Comparison of ENCODE assay signal across 8 cellular contexts in the genomic region with DNA sequence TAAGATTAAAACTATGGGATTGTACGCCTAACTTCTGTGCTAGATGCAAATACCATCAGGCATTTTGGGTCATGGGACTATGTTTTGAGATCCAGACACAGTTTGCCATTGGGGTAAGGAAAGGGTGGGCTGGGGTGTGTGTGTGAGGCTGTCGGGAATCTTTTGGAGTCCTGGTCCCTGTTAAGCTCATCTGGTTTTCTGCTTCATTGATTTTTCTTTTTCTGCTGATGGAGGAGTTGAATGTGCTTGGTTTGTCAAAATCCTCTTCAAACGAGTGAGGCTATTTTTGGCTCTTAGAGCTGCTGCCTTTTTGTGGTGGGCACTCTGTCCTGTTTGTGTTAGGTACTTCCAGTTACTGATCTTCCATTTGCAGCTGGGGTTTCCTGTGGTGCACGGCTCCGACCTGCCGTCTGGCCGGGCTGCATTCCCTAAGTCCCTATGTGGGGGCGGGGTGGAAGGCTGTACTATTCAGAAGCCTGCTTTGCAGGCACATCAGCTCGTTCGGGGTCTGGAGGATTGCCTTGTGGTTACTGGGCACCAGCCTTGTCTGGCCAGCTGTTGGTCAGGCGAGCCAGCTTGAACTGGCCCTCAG. TPM values are rescaled to one million over a fixed set of nuclear protein-coding genes. Genes with fewer than 3 reads are reported as not detected.
DNase-seq lines count a peak whose midpoint lies in the region; ATAC-seq, FAIRE-seq and TF ChIP-seq lines count a peak whose summit lies in the region.

No MANE protein-coding gene starts in this region.

- no peaks in the 10 kb centered on the region for H3K27me3 ChIP-seq in ACC112 (ENCODE audit: insufficient read depth, low read length)
- no peaks in the 10 kb centered on the region for H3K27me3 ChIP-seq in GM06990 (replicated peaks; ENCODE audit: control insufficient read depth, insufficient read depth, low read length)
- H3K27me3 ChIP-seq in Panc1 (ENCODE audit: control insufficient read depth, insufficient read depth, low read length), result no peaks in the 10 kb centered on the region
- H3K27me3 ChIP-seq in duodenal mucosa (ENCODE audit: control insufficient read depth in 1 of 2, insufficient read depth in 2 of 2, low read length in 2 of 2), result no peaks in the 10 kb centered on the region
- no peaks in the 10 kb centered on the region for H3K27me3 ChIP-seq in lung (ENCODE audit: control insufficient read depth, insufficient read depth)
- no peaks in the 10 kb centered on the region for H3K27me3 ChIP-seq in thyroid gland

- H3K9me3 ChIP-seq in Panc1 (ENCODE audit: control insufficient read depth, insufficient read depth, low read depth, low read length), result no peaks in the 10 kb centered on the region
- H3K9me3 ChIP-seq in duodenal mucosa (ENCODE audit: control insufficient read depth in 1 of 2, low read length in 2 of 2), result no peaks in the 10 kb centered on the region
- peaks cover 0 to 2% of the 10 kb centered on the region in 2 donors for H3K9me3 ChIP-seq in lung (ENCODE audit: control insufficient read depth in 2 of 2, insufficient read depth in 1 of 2, low read length in 1 of 2)
- H3K9me3 ChIP-seq in thyroid gland, result no peaks in the 10 kb centered on the region

- no peak for TF ChIP-seq CTCF in GM06990 (IDR thresholded peaks at IDR 0.05; ENCODE audit: insufficient read depth, low read length, poor library complexity, severe bottlenecking)
- no peak for TF ChIP-seq CTCF in Panc1 (IDR thresholded peaks at IDR 0.05)
- TF ChIP-seq CTCF in lung (IDR thresholded peaks at IDR 0.05; ENCODE audit: control extremely low read depth, extremely low read depth), result no peak
- no peak for TF ChIP-seq CTCF in thyroid gland (IDR thresholded peaks at IDR 0.05)

- H3K4me3 ChIP-seq in ACC112 (ENCODE audit: low read depth, low read length) (peak overlapping the region; percentile 81), GM06990 (replicated peaks; ENCODE audit: low read depth, low read length) (peak overlapping the region; percentile 84), Panc1 (ENCODE audit: low read depth in 2 of 2, low read length in 2 of 2) (peak overlapping the region; percentile 50 to 52), duodenal mucosa (ENCODE audit: low read depth in 1 of 2, low read length in 2 of 2) (peak overlapping the region; percentile 69 to 72), lung (peak overlapping the region; percentile 70), thyroid gland (replicated peaks in 1 of 3) (peak overlapping the region in 2 of 3 donors; percentile 6 to 69)

- peak in 1 of 2 donors; percentile 10 for TF ChIP-seq POLR2A in thyroid gland (IDR thresholded peaks at IDR 0.05)

- peaks cover 43% of the 10 kb centered on the region for H3K4me1 ChIP-seq in ACC112 (ENCODE audit: control insufficient read depth, insufficient read depth, low read length, unreplicated experiment)
- H3K4me1 ChIP-seq in Panc1 (ENCODE audit: control insufficient read depth, insufficient read depth, low read length), result peaks cover 20% of the 10 kb centered on the region
- peaks cover 41 to 53% of the 10 kb centered on the region in 2 donors for H3K4me1 ChIP-seq in duodenal mucosa (ENCODE audit: control insufficient read depth in 1 of 2, insufficient read depth in 2 of 2, low read length in 2 of 2)
- H3K4me1 ChIP-seq in lung (ENCODE audit: control insufficient read depth in 2 of 2, insufficient read depth in 2 of 2, low read length in 2 of 2), result peaks cover 6 to 16% of the 10 kb centered on the region in 2 donors
- H3K4me1 ChIP-seq in thyroid gland, result peaks cover 68 to 73% of the 10 kb centered on the region in 2 donors

- H3K36me3 ChIP-seq in ACC112 (ENCODE audit: insufficient read depth, low read length) (no peaks in the 10 kb centered on the region), GM06990 (ENCODE audit: control insufficient read depth, insufficient read depth, low read length) (peaks cover 4% of the 10 kb centered on the region), Panc1 (ENCODE audit: control insufficient read depth, insufficient read depth, low read length) (no peaks in the 10 kb centered on the region; the same call in 1 of the 2 replicates), duodenal mucosa (ENCODE audit: control insufficient read depth in 1 of 2, insufficient read depth in 2 of 2, low read length in 2 of 2) (no peaks in the 10 kb centered on the region), lung (ENCODE audit: control insufficient read depth in 2 of 2, insufficient read depth in 2 of 2, low read length in 2 of 2) (no peaks in the 10 kb centered on the region), thyroid gland (no peaks in the 10 kb centered on the region)

- H3K27ac ChIP-seq in ACC112 (ENCODE audit: low read depth, low read length) (no peak overlapping the region), Panc1 (ENCODE audit: low read length) (peak overlapping the region; percentile 44), duodenal mucosa (ENCODE audit: low read depth, low read length) (no peak overlapping the region), lung (ENCODE audit: low read depth in 1 of 2, low read length in 1 of 2) (peak overlapping the region in 1 of 2 donors; percentile 16), thyroid gland (peak overlapping the region; percentile 49 to 74 (median 63))

- intact Hi-C loops in Panc1 (cut with micrococcal nuclease; ENCODE audit: unreplicated experiment) (loop anchor here (10.0 kb wide), 1 partner anchor 62 kb away; no protein-coding TSS in a partner anchor), thyroid gland (cut with DNase I) (loop anchor here (5.0 kb wide), 1 partner anchor 34 kb away; no protein-coding TSS in a partner anchor)

- BruUV-seq in Panc1 (replicated peaks; lab: Mats Ljungman, UMichigan), result no TSS peak

- peak overlapping the region; percentile 20 to 26 for H3K9ac ChIP-seq in duodenal mucosa (ENCODE audit: low read depth in 1 of 2, low read length in 2 of 2)

- POLR2A ChIA-PET in Panc1 (lab: Charles Lee), result no interaction called here

- H3K79me2 ChIP-seq in ACC112 (ENCODE audit: control insufficient read depth, insufficient read depth, low read length, unreplicated experiment), result peaks cover 55% of the 10 kb centered on the region

- no peak for FAIRE-seq in frontal cortex (lab: Jason Lieb, UNC)

- 7 to 13% methylated on average over 11 of the region's 11 CpGs for WGBS in lung, 2 donors
- 16 to 19% methylated on average over 9 to 11 of the region's 11 CpGs for WGBS in thyroid gland, 2 donors

- no peak for DNase-seq in GM06990 (ENCODE audit: extremely low read depth, insufficient read length)
- no peak for DNase-seq in Panc1 (ENCODE audit: low read depth, low spot score)
- DNase-seq in lung (ENCODE audit: low spot score), result peak; percentile 57
- DNase-seq in thyroid gland, result peak; percentile 81 to 85
- DNase-seq in SKM-1 treated with dmso at 0.1 percent for 144 hours (lab: John Stamatoyannopoulos, UW; ENCODE audit: unreplicated experiment), result no peak
- no peak for DNase-seq in frontal cortex (ENCODE audit: low spot score in 2 of 2)

- H2AFZ ChIP-seq in ACC112 (ENCODE audit: low read length, unreplicated experiment), result no peak overlapping the region

- CTCF ChIA-PET in Panc1 (lab: Charles Lee), result no interaction called here

- in situ Hi-C loops in Panc1 (cut with HindIII; ENCODE audit: low pct_unique_long_range_greater_than_20kb, low sequenced_read_pairs), result no loop called here

- ATAC-seq in Panc1 (no peak), lung (ENCODE audit: insufficient read depth, low FRiP score) (no peak)

RNA-seq across cellular contexts. Expression of gene BCR, which starts 2.9 kb away (rescaled TPM):
- 32.1 TPM for total RNA-seq in Panc1 (2021; ENCODE audit: unreplicated experiment)
- polyA plus RNA-seq in Panc1 (2012; ENCODE audit: insufficient read length), result 52.2 TPM
- 10 to 100 TPM; 28.4 to 67.3 TPM for total RNA-seq in lung
- 10 to 100 TPM; 21.8 to 35.2 TPM for polyA plus RNA-seq in lung
- 100 to 1,000 TPM in 1 of 4 donors, 10 to 100 TPM in 3; 80.1 to 127 (median 87.7) TPM for total RNA-seq in thyroid gland
- 46.1 TPM for total RNA-seq in frontal cortex

RNA-seq across cellular contexts. Expression of gene RAB36, which starts 37.9 kb away (rescaled TPM):
- total RNA-seq in Panc1 (2021; ENCODE audit: unreplicated experiment) (4.1 TPM), lung (10 to 100 TPM; 11.2 to 27.5 TPM), thyroid gland (10 to 100 TPM; 10.9 to 33.4 (median 27.8) TPM), frontal cortex (2.9 TPM)
- polyA plus RNA-seq in Panc1 (2012; ENCODE audit: insufficient read length), result 3.5 TPM
- 1 to 10 TPM; 4.4 to 8.0 TPM for polyA plus RNA-seq in lung

RNA-seq across cellular contexts. Expression of gene RSPH14, which starts 41.4 kb away (rescaled TPM):
- total RNA-seq in Panc1 (2021; ENCODE audit: unreplicated experiment) (0.57 TPM), lung (1 to 10 TPM; 4.1 to 5.8 TPM), thyroid gland (1 to 10 TPM in 2 of 4 donors, not detected in 2; 1.1 to 3.0 TPM), frontal cortex (2.4 TPM)
- polyA plus RNA-seq in Panc1 (2012; ENCODE audit: insufficient read length), result 0.47 TPM
- polyA plus RNA-seq in lung, result 1 to 10 TPM; 1.5 to 1.7 TPM

Comparison
In these comparisons a context has a peak if more than half of its experiments do, and no peak if none do; other contexts are left out.
1. H3K27ac ChIP-seq: peak in Panc1 (single experiment) and thyroid gland (3 of 3); none in ACC112 (single experiment) and duodenal mucosa (single experiment).
2. DNase-seq: peak in lung (single experiment) and thyroid gland (2 of 2); none in GM06990 (single experiment), Panc1 (single experiment), SKM-1 treated with dmso at 0.1 percent for 144 hours (single experiment) and frontal cortex (0 of 2).
3. Peak in every context shown above with its lines, with median percentiles within 50 percentile points of each other: H3K4me3 ChIP-seq.